In the genomic region with DNA sequence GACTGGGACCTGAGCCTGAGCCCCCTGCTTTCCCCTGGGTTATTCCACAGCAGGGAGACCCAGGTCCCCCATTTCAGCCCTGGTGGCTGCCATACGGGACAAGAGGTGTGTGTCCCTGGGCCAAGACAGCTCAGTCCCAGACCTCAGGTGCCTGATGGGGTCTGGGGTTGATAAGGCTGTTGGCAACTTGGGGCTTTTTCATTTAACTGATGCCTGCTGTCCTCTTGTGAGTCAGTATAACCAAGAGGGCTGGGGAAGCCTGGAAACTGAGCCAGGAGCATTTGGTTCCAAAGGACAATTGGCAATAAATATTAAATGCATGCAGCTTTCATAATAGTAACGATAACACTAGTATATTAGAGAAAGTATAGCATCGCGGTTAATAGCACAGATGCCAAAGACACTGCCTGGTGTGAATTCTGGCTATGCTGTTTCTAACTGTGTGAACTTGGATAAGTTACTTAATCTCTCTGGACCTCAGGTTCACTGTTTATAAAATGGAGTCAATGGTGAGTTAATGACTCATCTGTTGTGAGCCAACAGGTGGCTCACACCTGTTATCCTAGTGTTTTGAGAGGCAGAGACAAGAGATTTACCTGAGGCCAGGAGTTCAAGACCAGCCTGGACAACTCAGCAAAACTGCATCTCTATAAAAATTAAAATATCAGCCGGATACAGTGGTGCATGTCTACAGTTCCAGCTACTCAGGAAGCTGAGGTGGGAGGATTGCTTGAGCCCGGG, we compare ENCODE assay signal across 8 cellular contexts. TPM values are rescaled to one million over a fixed set of nuclear protein-coding genes. Genes with fewer than 3 reads are reported as not detected.
A peak's percentile ranks its signal among the peaks of the same experiment; 100 is the strongest.
DNase-seq lines count a peak whose midpoint lies in the region; ATAC-seq and TF ChIP-seq lines count a peak whose summit lies in the region.
"Had no signal": no experiment of that assay in that cellular context is flagged by ENCODE, and none has a peak within 500 bp of the region (broad histone marks: within the 10 kb centered on the region; RNA-seq: fewer than 3 reads in every experiment).

No MANE protein-coding gene starts in this region.

- POLR2A ChIA-PET in HEK293 (lab: Yijun Ruan, JAX), result interaction anchor here (1.2 kb wide), 1 partner anchor 238 kb away, joined by 9 read pairs; the partner anchor contains the start of genes DDX54 and RITA1

- CTCF ChIA-PET in HEK293 (lab: Yijun Ruan, JAX), result interaction anchor here (0.5 kb wide), 1 partner anchor 1202 kb away, joined by 3 read pairs; no protein-coding TSS in a partner anchor

- no peaks in the 10 kb centered on the region for H3K4me1 ChIP-seq in HEK293 (ENCODE audit: control insufficient read depth, insufficient read depth, low read length)
- peaks cover 0 to 6% of the 10 kb centered on the region in 2 donors for H3K4me1 ChIP-seq in ascending aorta

- H3K36me3 ChIP-seq in HEK293 (ENCODE audit: control insufficient read depth in 2 of 2, insufficient read depth in 1 of 2, low read length in 2 of 2) (peaks cover 0 to 4% of the 10 kb centered on the region in 2 experiments; a peak in 1 of 3 replicates), ascending aorta (no peaks in the 10 kb centered on the region)

- no peak for ATAC-seq in HG03159 (IDR thresholded peaks at IDR 0.05; ENCODE audit: unreplicated experiment)
- ATAC-seq in HG02759 (IDR thresholded peaks at IDR 0.05; ENCODE audit: unreplicated experiment), result no peak

- intact Hi-C loops in ascending aorta (cut with DNase I), result loop anchor here (10.0 kb wide), 1 partner anchor 238 kb away; the partner anchor contains the start of genes DDX54 and RITA1

- H3K4me3 ChIP-seq in HEK293 (ENCODE audit: low read depth, low read length) (peak overlapping the region; percentile 51), ascending aorta (peak overlapping the region; percentile 52 to 68)

- TF ChIP-seq CTCF in HEK293 (tag by site-specific recombination; IDR thresholded peaks at IDR 0.05) (no peak), ascending aorta (IDR thresholded peaks at IDR 0.05) (no peak)

- no peaks in the 10 kb centered on the region for H3K9me3 ChIP-seq in HEK293 (ENCODE audit: control insufficient read depth, insufficient read depth, low read depth, low read length)
- H3K9me3 ChIP-seq in ascending aorta, result no peaks in the 10 kb centered on the region

- H3K27ac ChIP-seq in HEK293 (ENCODE audit: extremely low read depth, low read depth, low read length), result peak overlapping the region; percentile 59; the same call in 1 of the 2 replicates
- peak overlapping the region in 1 of 2 donors; percentile 68 for H3K27ac ChIP-seq in ascending aorta
- peak overlapping the region; percentile 71 for H3K27ac ChIP-seq in layer of hippocampus (ENCODE audit: low read depth, low read length)
- peak overlapping the region; percentile 74 for H3K27ac ChIP-seq in substantia nigra (ENCODE audit: low read depth, low read length, poor library complexity, severe bottlenecking)

- no peaks in the 10 kb centered on the region for H3K27me3 ChIP-seq in ascending aorta
- no peaks in the 10 kb centered on the region for H3K27me3 ChIP-seq in layer of hippocampus (ENCODE audit: control insufficient read depth, insufficient read depth, low read length)

- no peak for DNase-seq in ascending aorta (ENCODE audit: low spot score in 2 of 2)
- DNase-seq in substantia nigra (lab: John Stamatoyannopoulos, UW), result no peak
- no peak for DNase-seq in T-helper 2 cell
- DNase-seq: activated T-cell treated with anti-CD3 and anti-CD28 coated beads for 4 hours had no signal

TF ChIP-seq in HEK293, 187 proteins besides CTCF, POLR2A, EP300 and RAD21 (continues in another document):
- no peak for TF ChIP-seq ZNF23 (tag by site-specific recombination; IDR thresholded peaks at IDR 0.05; ENCODE audit: borderline replicate concordance)
- TF ChIP-seq, protein P1, sequence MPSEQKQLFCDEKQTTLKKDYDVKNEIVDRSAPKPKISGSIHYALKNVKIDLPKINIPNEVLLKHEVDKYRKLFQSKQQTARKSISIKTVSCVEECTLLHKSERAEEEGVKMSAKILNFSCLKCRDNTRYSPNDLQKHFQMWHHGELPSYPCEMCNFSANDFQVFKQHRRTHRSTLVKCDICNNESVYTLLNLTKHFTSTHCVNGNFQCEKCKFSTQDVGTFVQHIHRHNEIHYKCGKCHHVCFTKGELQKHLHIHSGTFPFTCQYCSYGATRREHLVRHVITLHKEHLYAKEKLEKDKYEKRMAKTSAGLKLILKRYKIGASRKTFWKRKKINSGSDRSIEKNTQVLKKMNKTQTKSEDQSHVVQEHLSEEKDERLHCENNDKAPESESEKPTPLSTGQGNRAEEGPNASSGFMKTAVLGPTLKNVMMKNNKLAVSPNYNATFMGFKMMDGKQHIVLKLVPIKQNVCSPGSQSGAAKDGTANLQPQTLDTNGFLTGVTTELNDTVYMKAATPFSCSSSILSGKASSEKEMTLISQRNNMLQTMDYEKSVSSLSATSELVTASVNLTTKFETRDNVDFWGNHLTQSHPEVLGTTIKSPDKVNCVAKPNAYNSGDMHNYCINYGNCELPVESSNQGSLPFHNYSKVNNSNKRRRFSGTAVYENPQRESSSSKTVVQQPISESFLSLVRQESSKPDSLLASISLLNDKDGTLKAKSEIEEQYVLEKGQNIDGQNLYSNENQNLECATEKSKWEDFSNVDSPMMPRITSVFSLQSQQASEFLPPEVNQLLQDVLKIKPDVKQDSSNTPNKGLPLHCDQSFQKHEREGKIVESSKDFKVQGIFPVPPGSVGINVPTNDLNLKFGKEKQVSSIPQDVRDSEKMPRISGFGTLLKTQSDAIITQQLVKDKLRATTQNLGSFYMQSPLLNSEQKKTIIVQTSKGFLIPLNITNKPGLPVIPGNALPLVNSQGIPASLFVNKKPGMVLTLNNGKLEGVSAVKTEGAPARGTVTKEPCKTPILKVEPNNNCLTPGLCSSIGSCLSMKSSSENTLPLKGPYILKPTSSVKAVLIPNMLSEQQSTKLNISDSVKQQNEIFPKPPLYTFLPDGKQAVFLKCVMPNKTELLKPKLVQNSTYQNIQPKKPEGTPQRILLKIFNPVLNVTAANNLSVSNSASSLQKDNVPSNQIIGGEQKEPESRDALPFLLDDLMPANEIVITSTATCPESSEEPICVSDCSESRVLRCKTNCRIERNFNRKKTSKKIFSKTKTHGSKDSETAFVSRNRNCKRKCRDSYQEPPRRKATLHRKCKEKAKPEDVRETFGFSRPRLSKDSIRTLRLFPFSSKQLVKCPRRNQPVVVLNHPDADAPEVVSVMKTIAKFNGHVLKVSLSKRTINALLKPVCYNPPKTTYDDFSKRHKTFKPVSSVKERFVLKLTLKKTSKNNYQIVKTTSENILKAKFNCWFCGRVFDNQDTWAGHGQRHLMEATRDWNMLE (tag by site-specific recombination; conservative IDR thresholded peaks at IDR 0.05; ENCODE audit: low read depth), result no peak
- TF ChIP-seq MYNN (tag by site-specific recombination; IDR thresholded peaks at IDR 0.05; ENCODE audit: borderline replicate concordance), result no peak
- TF ChIP-seq ZNF266 (tag by site-specific recombination; IDR thresholded peaks at IDR 0.05; ENCODE audit: low read depth), result no peak
- no peak for TF ChIP-seq ZEB2 (tag by site-specific recombination; IDR thresholded peaks at IDR 0.05)
- peak; percentile 89 for TF ChIP-seq ZSCAN30 (tag by site-specific recombination; IDR thresholded peaks at IDR 0.05)
- TF ChIP-seq ZNF311 (tag by site-specific recombination; IDR thresholded peaks at IDR 0.05; ENCODE audit: borderline replicate concordance), result no peak
- peak; percentile 97 for TF ChIP-seq SCRT1 (tag by site-specific recombination; IDR thresholded peaks at IDR 0.05; ENCODE audit: borderline replicate concordance)
- TF ChIP-seq ZNF24 (tag by site-specific recombination; IDR thresholded peaks at IDR 0.05), result no peak
- TF ChIP-seq, protein P2, sequence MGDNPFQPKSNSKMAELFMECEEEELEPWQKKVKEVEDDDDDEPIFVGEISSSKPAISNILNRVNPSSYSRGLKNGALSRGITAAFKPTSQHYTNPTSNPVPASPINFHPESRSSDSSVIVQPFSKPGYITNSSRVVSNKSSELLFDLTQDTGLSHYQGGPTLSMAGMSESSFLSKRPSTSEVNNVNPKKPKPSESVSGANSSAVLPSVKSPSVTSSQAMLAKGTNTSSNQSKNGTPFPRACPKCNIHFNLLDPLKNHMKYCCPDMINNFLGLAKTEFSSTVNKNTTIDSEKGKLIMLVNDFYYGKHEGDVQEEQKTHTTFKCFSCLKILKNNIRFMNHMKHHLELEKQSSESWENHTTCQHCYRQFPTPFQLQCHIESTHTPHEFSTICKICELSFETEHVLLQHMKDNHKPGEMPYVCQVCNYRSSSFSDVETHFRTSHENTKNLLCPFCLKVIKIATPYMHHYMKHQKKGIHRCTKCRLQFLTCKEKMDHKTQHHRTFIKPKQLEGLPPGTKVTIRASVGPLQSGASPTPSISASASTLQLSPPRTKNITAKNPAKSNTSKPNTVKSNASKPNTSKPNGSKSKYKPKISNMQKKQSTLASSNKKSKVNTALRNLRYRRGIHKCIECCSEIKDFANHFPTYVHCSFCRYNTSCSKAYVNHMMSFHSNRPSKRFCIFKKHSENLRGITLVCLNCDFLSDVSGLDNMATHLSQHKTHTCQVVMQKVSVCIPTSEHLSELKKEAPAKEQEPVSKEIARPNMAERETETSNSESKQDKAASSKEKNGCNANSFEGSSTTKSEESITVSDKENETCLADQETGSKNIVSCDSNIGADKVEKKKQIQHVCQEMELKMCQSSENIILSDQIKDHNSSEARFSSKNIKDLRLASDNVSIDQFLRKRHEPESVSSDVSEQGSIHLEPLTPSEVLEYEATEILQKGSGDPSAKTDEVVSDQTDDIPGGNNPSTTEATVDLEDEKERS (tag by site-specific recombination; IDR thresholded peaks at IDR 0.05), result no peak
- TF ChIP-seq ZNF776 (tag by site-specific recombination; IDR thresholded peaks at IDR 0.05; ENCODE audit: borderline replicate concordance), result no peak
- no peak for TF ChIP-seq IKZF3 (tag by site-specific recombination; IDR thresholded peaks at IDR 0.05)
- no peak for TF ChIP-seq BCL6B (tag by site-specific recombination; IDR thresholded peaks at IDR 0.05)
- no peak for TF ChIP-seq ZNF660 (tag by site-specific recombination; IDR thresholded peaks at IDR 0.05)

RNA-seq across cellular contexts. Expression of gene SDSL, which starts 0.9 kb away (rescaled TPM):
- 11.0 TPM for total RNA-seq in ascending aorta

RNA-seq across cellular contexts. Expression of gene SDS, which starts 19.4 kb away (rescaled TPM):
- 34.5 TPM for total RNA-seq in ascending aorta

RNA-seq across cellular contexts. Expression of gene LHX5, which starts 48.6 kb away (rescaled TPM):
- not detected for total RNA-seq in ascending aorta
